In genomic region chr13:33193428-33193974, GRCh38 we compare ENCODE assay signal across 11 cellular contexts.
DNase-seq lines count a peak whose midpoint lies in the region; ATAC-seq and TF ChIP-seq lines count a peak whose summit lies in the region.
"Had no signal": no experiment of that assay in that cellular context is flagged by ENCODE, and none has a peak within 500 bp of the region (broad histone marks: within the 10 kb centered on the region; RNA-seq: fewer than 3 reads in every experiment).

No MANE protein-coding gene starts in this region.

- peaks cover 4% of the 10 kb centered on the region for H3F3A ChIP-seq in neural progenitor cell (ENCODE audit: low read depth)

- DNase-seq in BE2C (peak; percentile 46), NCI-H69 (lab: John Stamatoyannopoulos, UW) (peak; percentile 16), endothelial cell (ENCODE audit: low spot score) (no peak), neural progenitor cell (ENCODE audit: low spot score) (peak; percentile 73), NK-92 (lab: John Stamatoyannopoulos, UW; ENCODE audit: unreplicated experiment) (no peak)
- no peak for DNase-seq in activated CD8-positive, alpha-beta T cell treated with anti-CD3 and anti-CD28 coated beads, Interleukin-2, amount 10 ng/mL, durations not matched to agents 7 days and 5 days
- no peak for DNase-seq in activated naive CD4-positive, alpha-beta T cell treated with anti-CD3 and anti-CD28 coated beads, Interleukin-2, amount 10 ng/mL, durations not matched to agents 7 days and 5 days
- DNase-seq: DMS79, upper lobe of left lung had no signal

- POLR2A ChIA-PET in activated CD8-positive, alpha-beta T cell treated with anti-CD3 and anti-CD28 coated beads, Interleukin-2, amount 10 ng/mL, durations not matched to agents 7 days and 5 days (lab: Charles Lee) = no interaction called here

- H3K4me3 ChIP-seq in BE2C (ENCODE audit: low read depth, low read length) (peak overlapping the region; percentile 27), neural progenitor cell (no peak overlapping the region)
- H3K4me3 ChIP-seq: upper lobe of left lung had no signal

- H3K9ac ChIP-seq in neural progenitor cell = no peak overlapping the region
- H3K9ac ChIP-seq: KMS-11 had no signal

- ATAC-seq in activated CD8-positive, alpha-beta T cell treated with anti-CD3 and anti-CD28 coated beads, Interleukin-2, amount 10 ng/mL, durations not matched to agents 7 days and 5 days = no peak
- no peak for ATAC-seq in GM21390 (IDR thresholded peaks at IDR 0.05; ENCODE audit: unreplicated experiment)

- H3K27ac Mint-ChIP-seq in endothelial cell (ENCODE audit: unreplicated experiment) (peak overlapping the region; percentile 95), neural progenitor cell (no peak overlapping the region)
- H3K27ac Mint-ChIP-seq in activated CD8-positive, alpha-beta T cell treated with anti-CD3 and anti-CD28 coated beads, Interleukin-2, amount 10 ng/mL, durations not matched to agents 7 days and 5 days = no peak overlapping the region
- H3K27ac Mint-ChIP-seq in activated naive CD4-positive, alpha-beta T cell treated with anti-CD3 and anti-CD28 coated beads, Interleukin-2, amount 10 ng/mL, durations not matched to agents 7 days and 5 days = no peak overlapping the region

- H3K36me3 Mint-ChIP-seq in endothelial cell (ENCODE audit: low read depth, unreplicated experiment) (peaks cover 27% of the 10 kb centered on the region), neural progenitor cell (no peaks in the 10 kb centered on the region)
- no peaks in the 10 kb centered on the region for H3K36me3 Mint-ChIP-seq in activated CD8-positive, alpha-beta T cell treated with anti-CD3 and anti-CD28 coated beads, Interleukin-2, amount 10 ng/mL, durations not matched to agents 7 days and 5 days (ENCODE audit: low read depth)
- no peaks in the 10 kb centered on the region for H3K36me3 Mint-ChIP-seq in activated naive CD4-positive, alpha-beta T cell treated with anti-CD3 and anti-CD28 coated beads, Interleukin-2, amount 10 ng/mL, durations not matched to agents 7 days and 5 days

- H3K27me3 ChIP-seq in BE2C = no peaks in the 10 kb centered on the region
- no peaks in the 10 kb centered on the region for H3K27me3 ChIP-seq in neural progenitor cell
- H3K27me3 ChIP-seq: upper lobe of left lung had no signal

- H3K9me3 Mint-ChIP-seq in endothelial cell (ENCODE audit: unreplicated experiment) (no peaks in the 10 kb centered on the region), neural progenitor cell (no peaks in the 10 kb centered on the region)
- H3K9me3 Mint-ChIP-seq in activated CD8-positive, alpha-beta T cell treated with anti-CD3 and anti-CD28 coated beads, Interleukin-2, amount 10 ng/mL, durations not matched to agents 7 days and 5 days (ENCODE audit: insufficient read depth) = no peaks in the 10 kb centered on the region
- no peaks in the 10 kb centered on the region for H3K9me3 Mint-ChIP-seq in activated naive CD4-positive, alpha-beta T cell treated with anti-CD3 and anti-CD28 coated beads, Interleukin-2, amount 10 ng/mL, durations not matched to agents 7 days and 5 days

- CTCF ChIA-PET in activated CD8-positive, alpha-beta T cell treated with anti-CD3 and anti-CD28 coated beads, Interleukin-2, amount 10 ng/mL, durations not matched to agents 7 days and 5 days (lab: Charles Lee) = interaction anchor here (0.6 to 0.8 kb wide), 3 partner anchors 8 to 136 kb away, joined by 3 read pairs; no protein-coding TSS in a partner anchor
- CTCF ChIA-PET in activated naive CD4-positive, alpha-beta T cell treated with anti-CD3 and anti-CD28 coated beads, Interleukin-2, amount 10 ng/mL, durations not matched to agents 7 days and 5 days (lab: Charles Lee) = interaction anchor here (1.5 kb wide), 1 partner anchor 34 kb away, joined by 4 read pairs; no protein-coding TSS in a partner anchor

- no peak overlapping the region for H3K27ac ChIP-seq in neural progenitor cell
- H3K27ac ChIP-seq: KMS-11 had no signal

- peaks cover 60% of the 10 kb centered on the region for H3K4me1 Mint-ChIP-seq in endothelial cell (ENCODE audit: unreplicated experiment)
- peaks cover 46% of the 10 kb centered on the region for H3K4me1 Mint-ChIP-seq in neural progenitor cell
- H3K4me1 Mint-ChIP-seq in activated CD8-positive, alpha-beta T cell treated with anti-CD3 and anti-CD28 coated beads, Interleukin-2, amount 10 ng/mL, durations not matched to agents 7 days and 5 days (ENCODE audit: low read depth) = peaks cover 5% of the 10 kb centered on the region
- peaks cover 4% of the 10 kb centered on the region for H3K4me1 Mint-ChIP-seq in activated naive CD4-positive, alpha-beta T cell treated with anti-CD3 and anti-CD28 coated beads, Interleukin-2, amount 10 ng/mL, durations not matched to agents 7 days and 5 days

- peaks cover 28% of the 10 kb centered on the region for H3K4me1 ChIP-seq in BE2C
- H3K4me1 ChIP-seq in neural progenitor cell = peaks cover 15% of the 10 kb centered on the region

- no peaks in the 10 kb centered on the region for H4K20me1 ChIP-seq in neural progenitor cell (ENCODE audit: low read depth)

- H3K27me3 Mint-ChIP-seq in endothelial cell (ENCODE audit: unreplicated experiment) (peaks cover 2% of the 10 kb centered on the region), neural progenitor cell (ENCODE audit: insufficient read depth, low read depth) (peaks cover 4% of the 10 kb centered on the region)
- peaks cover 5% of the 10 kb centered on the region for H3K27me3 Mint-ChIP-seq in activated CD8-positive, alpha-beta T cell treated with anti-CD3 and anti-CD28 coated beads, Interleukin-2, amount 10 ng/mL, durations not matched to agents 7 days and 5 days (ENCODE audit: low read depth)
- H3K27me3 Mint-ChIP-seq in activated naive CD4-positive, alpha-beta T cell treated with anti-CD3 and anti-CD28 coated beads, Interleukin-2, amount 10 ng/mL, durations not matched to agents 7 days and 5 days = no peaks in the 10 kb centered on the region

- no peaks in the 10 kb centered on the region for H3K79me2 ChIP-seq in neural progenitor cell (ENCODE audit: low read depth)

- H3K36me3 ChIP-seq in BE2C (no peaks in the 10 kb centered on the region), neural progenitor cell (no peaks in the 10 kb centered on the region)
- H3K36me3 ChIP-seq: upper lobe of left lung had no signal

- H3K4me2 ChIP-seq in neural progenitor cell = peak overlapping the region; percentile 13
- H3K4me2 ChIP-seq: KMS-11 had no signal

- no peaks in the 10 kb centered on the region for H3K9me3 ChIP-seq in BE2C
- H3K9me3 ChIP-seq in neural progenitor cell (ENCODE audit: low read depth) = no peaks in the 10 kb centered on the region
- H3K9me3 ChIP-seq: upper lobe of left lung had no signal

- H3K4me3 Mint-ChIP-seq in endothelial cell (ENCODE audit: unreplicated experiment) (no peak overlapping the region), neural progenitor cell (no peak overlapping the region)
- H3K4me3 Mint-ChIP-seq in activated CD8-positive, alpha-beta T cell treated with anti-CD3 and anti-CD28 coated beads, Interleukin-2, amount 10 ng/mL, durations not matched to agents 7 days and 5 days = no peak overlapping the region
- no peak overlapping the region for H3K4me3 Mint-ChIP-seq in activated naive CD4-positive, alpha-beta T cell treated with anti-CD3 and anti-CD28 coated beads, Interleukin-2, amount 10 ng/mL, durations not matched to agents 7 days and 5 days

- H2AFZ ChIP-seq in neural progenitor cell (replicated peaks) = no peak overlapping the region

- TF ChIP-seq CTCF in BE2C (IDR thresholded peaks at IDR 0.05; ENCODE audit: low read depth, low read length) (no peak), endothelial cell (IDR thresholded peaks at IDR 0.05; ENCODE audit: unreplicated experiment) (no peak), neural progenitor cell (IDR thresholded peaks at IDR 0.05) (no peak)

Comparison
In these comparisons a context has a peak if more than half of its experiments do, and no peak if none do; other contexts are left out.
1. DNase-seq: peak in BE2C (single experiment), NCI-H69 (single experiment) and neural progenitor cell (single experiment); none in endothelial cell (single experiment), activated CD8-positive, alpha-beta T cell treated with anti-CD3 and anti-CD28 coated beads, Interleukin-2, amount 10 ng/mL, durations not matched to agents 7 days and 5 days (single experiment), activated naive CD4-positive, alpha-beta T cell treated with anti-CD3 and anti-CD28 coated beads, Interleukin-2, amount 10 ng/mL, durations not matched to agents 7 days and 5 days (single experiment) and NK-92 (single experiment).